ENCODE assay signal across 26 cellular contexts in the genomic region with DNA sequence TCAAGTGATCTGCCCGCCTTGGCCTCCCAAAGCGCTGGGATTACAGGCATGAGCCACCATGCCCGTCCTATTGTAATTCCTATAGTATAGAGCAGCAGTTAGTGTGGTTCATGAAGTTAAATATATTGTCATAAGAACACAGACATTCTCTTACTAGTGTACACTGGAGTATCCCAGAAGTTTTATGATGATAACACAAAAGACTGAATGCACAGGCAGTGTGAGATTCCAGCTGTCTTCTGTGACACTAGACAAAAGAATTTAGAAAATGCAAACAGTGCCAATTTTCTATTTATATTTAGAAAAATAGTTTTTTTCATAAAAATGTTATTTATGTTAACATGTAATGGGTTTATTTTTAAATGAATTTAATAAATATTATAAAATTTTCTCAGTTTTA. TPM values are rescaled to one million over a fixed set of nuclear protein-coding genes. Genes with fewer than 3 reads are reported as not detected.
"Had no signal": no experiment of that assay in that cellular context is flagged by ENCODE, and none has a peak within 500 bp of the region (broad histone marks: within the 10 kb centered on the region; RNA-seq: fewer than 3 reads in every experiment).

No MANE protein-coding gene starts in this region.

- H3K9me3 ChIP-seq: left ventricle myocardium inferior, neutrophil, tibial artery had no signal

- DNase-seq: activated CD4-positive, CD25-positive, alpha-beta regulatory T cell treated with anti-CD3 and anti-CD28 coated beads, Interleukin-2, amount 50 U/mL, for 72 hours; activated naive CD4-positive, alpha-beta T cell treated with anti-CD3 and anti-CD28 coated beads, Interleukin-2, amount 10 ng/mL, durations not matched to agents 7 days and 5 days; effector CD8-positive, alpha-beta T cell; hippocampal formation; kidney; left ventricle myocardium inferior; naive thymus-derived CD8-positive, alpha-beta T cell; posterior cingulate gyrus; retina; stimulated activated CD4-positive, alpha-beta T cell treated with anti-CD3 and anti-CD28 coated beads, Interleukin-15, amount 100 ng/mL, for 24 hours; stimulated activated CD4-positive, alpha-beta T cell treated with anti-CD3 and anti-CD28 coated beads, Interleukin-4, amount 100 ng/mL, for 1 hour; stimulated activated naive B cell treated with anti-CD40 and anti-IgM and Interleukin-4, amounts not matched to agents 10 μg/mL and 1 μg/mL and 100 μg/mL, for 72 hours; T-helper 1 cell; T1000; tibial artery had no signal

- H3K27ac ChIP-seq: cardiac muscle cell, coronary artery, left ventricle myocardium inferior, neutrophil, tibial artery had no signal

- H3K4me1 ChIP-seq: left ventricle myocardium inferior, tibial artery had no signal

- ATAC-seq: naive thymus-derived CD8-positive, alpha-beta T cell; stimulated activated naive B cell treated with anti-CD40 and anti-IgM and Interleukin-4, amounts not matched to agents 10 μg/mL and 1 μg/mL and 100 μg/mL, for 72 hours had no signal

- H3K4me3 ChIP-seq: cardiac muscle cell, coronary artery, left ventricle myocardium inferior, tibial artery had no signal

- H3K27me3 ChIP-seq: cardiac muscle cell, neutrophil, tibial artery had no signal

RNA-seq across cellular contexts. Expression of a gene that starts 49.9 kb away (rescaled TPM):
- total RNA-seq: activated CD8-positive, alpha-beta memory T cell treated with anti-CD3 and anti-CD28 coated beads for 36 hours; activated T-helper 2 cell treated with anti-CD3 and anti-CD28 coated beads, Interferon-gamma antibody, Interleukin-2, Interleukin-4, amounts not matched to agents 10 μg/mL and 5 μg/mL and 100 μg/mL, durations not matched to agents 14 hours and 24 hours and 36 hours; astrocyte; cardiac muscle cell; glomerular endothelial cell; kidney; left ventricle myocardium inferior; mononuclear cell; naive thymus-derived CD8-positive, alpha-beta T cell; skeletal muscle tissue; subcutaneous adipose tissue had no signal
- polyA plus RNA-seq: adipose tissue had no signal
